In the genomic region with DNA sequence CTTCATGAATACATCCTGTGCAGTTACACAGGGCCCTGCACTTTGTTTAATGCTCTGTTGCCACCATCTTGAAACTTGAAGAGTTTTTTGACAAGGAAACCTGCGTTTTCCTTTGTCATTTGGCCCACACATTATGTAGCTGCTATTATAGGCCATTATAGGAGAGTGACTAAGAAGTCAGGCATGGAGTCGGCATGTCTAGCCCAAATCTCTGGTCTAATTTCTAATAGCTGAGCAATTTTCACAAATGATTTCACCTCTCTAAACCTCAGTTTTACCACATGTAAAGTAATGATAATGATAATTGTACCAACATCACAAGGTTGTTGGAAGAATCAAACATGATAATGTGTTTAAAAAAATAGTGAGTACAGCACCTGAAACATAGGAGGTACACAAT, we compare ENCODE assay signal across 1 cellular context.
TF ChIP-seq lines count a peak whose summit lies in the region.

No MANE protein-coding gene starts in this region.

TF ChIP-seq in H1, 55 proteins besides CTCF, POLR2A, EP300 and RAD21:
- TF ChIP-seq, protein P1, sequence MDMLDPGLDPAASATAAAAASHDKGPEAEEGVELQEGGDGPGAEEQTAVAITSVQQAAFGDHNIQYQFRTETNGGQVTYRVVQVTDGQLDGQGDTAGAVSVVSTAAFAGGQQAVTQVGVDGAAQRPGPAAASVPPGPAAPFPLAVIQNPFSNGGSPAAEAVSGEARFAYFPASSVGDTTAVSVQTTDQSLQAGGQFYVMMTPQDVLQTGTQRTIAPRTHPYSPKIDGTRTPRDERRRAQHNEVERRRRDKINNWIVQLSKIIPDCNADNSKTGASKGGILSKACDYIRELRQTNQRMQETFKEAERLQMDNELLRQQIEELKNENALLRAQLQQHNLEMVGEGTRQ (IDR thresholded peaks at IDR 0.05; ENCODE audit: low read length), result no peak
- TF ChIP-seq CHD1 (IDR thresholded peaks at IDR 0.05; ENCODE audit: low read depth, low read length) (no peak), ASH2L (IDR thresholded peaks at IDR 0.05; ENCODE audit: low read length) (no peak)
